Comparison of ENCODE assay signal across 8 cellular contexts in the genomic region with DNA sequence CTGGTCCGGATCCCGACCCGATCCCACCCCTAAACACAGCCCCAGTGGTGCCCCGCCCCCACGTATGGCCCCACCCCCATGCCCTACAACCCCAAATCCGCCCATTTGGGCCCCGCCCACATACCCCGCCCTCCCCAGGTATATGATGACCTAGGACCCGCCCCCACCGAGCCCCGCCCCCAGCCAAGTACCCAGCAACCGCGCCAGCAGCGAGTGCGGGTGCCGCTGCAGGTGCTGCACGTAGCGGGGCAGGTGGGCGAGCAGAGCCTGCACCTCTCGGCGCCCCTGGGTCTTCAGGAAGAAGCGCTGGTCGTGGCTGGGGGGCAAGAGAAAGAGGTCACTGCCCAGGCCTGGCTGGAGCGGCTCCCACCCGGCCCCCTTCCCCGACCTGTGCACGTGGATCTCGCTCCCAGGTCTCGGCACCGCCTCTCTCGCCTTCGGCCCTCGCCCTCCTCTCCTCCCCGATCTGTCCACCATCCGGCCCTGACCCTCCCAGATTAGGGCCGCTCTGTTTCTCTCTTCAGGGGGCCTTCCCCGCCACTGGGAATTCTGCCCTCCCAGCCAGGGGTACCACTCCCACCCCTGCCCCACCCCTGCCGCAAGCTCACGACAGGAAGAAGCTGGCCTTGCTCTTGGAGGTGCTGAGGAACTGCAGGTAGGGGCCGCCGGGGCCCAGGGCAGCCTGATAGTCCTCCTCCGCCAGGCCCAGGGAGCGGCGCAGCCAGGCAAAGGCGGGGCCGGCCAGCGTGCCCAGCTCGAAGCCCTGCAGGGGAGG. TPM values are rescaled to one million over a fixed set of nuclear protein-coding genes. Genes with fewer than 3 reads are reported as not detected.
DNase-seq lines count a peak whose midpoint lies in the region; ATAC-seq and TF ChIP-seq lines count a peak whose summit lies in the region.

No MANE protein-coding gene starts in this region.

- intact Hi-C loops in esophagus muscularis mucosa (cut with DNase I): loop anchor here (10.0 kb wide), 1 partner anchor 423 kb away; no protein-coding TSS in a partner anchor

- no peak overlapping the region for H3K27ac ChIP-seq in esophagus muscularis mucosa (replicated peaks in 1 of 4)

- ATAC-seq in HG03196 (IDR thresholded peaks at IDR 0.05; ENCODE audit: unreplicated experiment): no peak
- ATAC-seq in GM18909 (IDR thresholded peaks at IDR 0.05; ENCODE audit: poor library complexity, unreplicated experiment): no peak

- 10% methylated on average over 20 of the region's 48 CpGs for WGBS in esophagus muscularis mucosa

- TF ChIP-seq POLR2A in esophagus muscularis mucosa (IDR thresholded peaks at IDR 0.05; ENCODE audit: low read depth): no peak

- TF ChIP-seq CTCF in esophagus muscularis mucosa (IDR thresholded peaks at IDR 0.05): no peak

- H3K4me3 ChIP-seq in esophagus muscularis mucosa: peak overlapping the region; percentile 15 to 42 (median 22)

- H3K27me3 ChIP-seq in esophagus muscularis mucosa: peaks cover 0 to 69% (median 24%) of the 10 kb centered on the region in 4 donors

- no peaks in the 10 kb centered on the region for H3K36me3 ChIP-seq in esophagus muscularis mucosa

- TF ChIP-seq EP300 in esophagus muscularis mucosa (IDR thresholded peaks at IDR 0.05): no peak

- no peaks in the 10 kb centered on the region for H3K9me3 ChIP-seq in esophagus muscularis mucosa

- H3K4me1 ChIP-seq in esophagus muscularis mucosa: peaks cover 31 to 44% (median 41%) of the 10 kb centered on the region in 4 donors

- DNase-seq in NCI-H1417 (lab: John Stamatoyannopoulos, UW): peak; percentile 24 to 85 (median 85)
- no peak for DNase-seq in NCI-H1417 treated with DMSO at 0.1 percent for 48 hours (lab: John Stamatoyannopoulos, UW)
- peak; percentile 71 for DNase-seq in activated CD8-positive, alpha-beta memory T cell treated with anti-CD3 and anti-CD28 coated beads, Interleukin-2, amount 50 U/mL, for 4 hours
- no peak for DNase-seq in esophagus muscularis mucosa (ENCODE audit: extremely low spot score)
- DNase-seq in stimulated activated CD4-positive, alpha-beta T cell treated with anti-CD3 and anti-CD28 coated beads, Interleukin-12 subunit alpha, Interleukin-12 subunit beta, amount 100 ng/mL, for 48 hours (ENCODE audit: low read depth in 2 of 3, low spot score in 1 of 3): peak; percentile 45 to 66 (median 63)
- no peak for DNase-seq in retina

RNA-seq across cellular contexts. Expression of gene PIP5KL1, which starts 2.9 kb away (rescaled TPM):
- 1 to 10 TPM; 1.3 to 2.8 (median 2.2) TPM for total RNA-seq in esophagus muscularis mucosa

RNA-seq across cellular contexts. Expression of gene DPM2, which starts 10.0 kb away (rescaled TPM):
- 10 to 100 TPM in 1 of 4 donors, 1 to 10 TPM in 3; 6.6 to 13.3 (median 8.5) TPM for total RNA-seq in esophagus muscularis mucosa

RNA-seq across cellular contexts. Expression of gene ST6GALNAC4, which starts 10.8 kb away (rescaled TPM):
- total RNA-seq in esophagus muscularis mucosa: 10 to 100 TPM; 20.3 to 44.8 (median 35.9) TPM

RNA-seq across cellular contexts. Expression of gene ST6GALNAC6, which starts 28.2 kb away (rescaled TPM):
- 100 to 1,000 TPM in 3 of 4 donors, 10 to 100 TPM in 1; 95.9 to 169 (median 125) TPM for total RNA-seq in esophagus muscularis mucosa

RNA-seq across cellular contexts. Expression of gene AK1, which starts 50.2 kb away (rescaled TPM):
- 10 to 100 TPM; 37.4 to 75.0 (median 56.0) TPM for total RNA-seq in esophagus muscularis mucosa

Comparison
In these comparisons a context has a peak if more than half of its experiments do, and no peak if none do; other contexts are left out.
1. DNase-seq: peak in NCI-H1417 (3 of 3), activated CD8-positive, alpha-beta memory T cell treated with anti-CD3 and anti-CD28 coated beads, Interleukin-2, amount 50 U/mL, for 4 hours (single experiment) and stimulated activated CD4-positive, alpha-beta T cell treated with anti-CD3 and anti-CD28 coated beads, Interleukin-12 subunit alpha, Interleukin-12 subunit beta, amount 100 ng/mL, for 48 hours (3 of 3); none in NCI-H1417 treated with DMSO at 0.1 percent for 48 hours (single experiment), esophagus muscularis mucosa (single experiment) and retina (single experiment).